In the genomic region with DNA sequence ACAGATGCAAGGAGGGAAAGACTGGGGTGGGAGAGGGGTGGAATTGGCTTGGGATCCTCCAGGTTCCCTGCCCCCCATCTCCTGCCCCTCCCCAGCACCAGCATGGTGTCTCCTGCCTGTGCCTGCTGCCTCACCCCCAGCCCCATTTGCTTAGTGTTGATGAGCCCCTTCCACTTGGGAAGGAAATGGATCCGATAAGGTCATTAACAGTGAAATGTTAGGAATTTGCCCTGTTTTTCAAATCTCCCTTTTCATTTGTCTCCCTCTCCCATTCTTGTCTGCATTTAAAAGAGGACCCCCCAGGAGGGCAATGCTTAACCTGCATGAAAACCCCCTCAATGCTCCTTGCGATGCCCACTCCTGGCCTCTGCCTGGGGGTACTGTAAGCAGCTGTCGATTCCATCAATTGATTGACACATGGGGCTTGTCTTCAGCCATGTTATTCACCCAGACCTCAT, we compare ENCODE assay signal across 14 cellular contexts. TPM values are rescaled to one million over a fixed set of nuclear protein-coding genes. Genes with fewer than 3 reads are reported as not detected.
DNase-seq lines count a peak whose midpoint lies in the region; ATAC-seq and TF ChIP-seq lines count a peak whose summit lies in the region.
"Had no signal": no experiment of that assay in that cellular context is flagged by ENCODE, and none has a peak within 500 bp of the region (broad histone marks: within the 10 kb centered on the region; RNA-seq: fewer than 3 reads in every experiment).

No MANE protein-coding gene starts in this region.

- no peak for ATAC-seq in stimulated activated effector memory CD8-positive, alpha-beta T cell treated with anti-CD3 and anti-CD28 coated beads, Interleukin-12 subunit alpha, Interleukin-12 subunit beta, amount 100 ng/mL, for 72 hours
- no peak for ATAC-seq in left colon

- H3K4me3 Mint-ChIP-seq in activated T-cell treated with anti-CD3 and anti-CD28 coated beads, Interleukin-2, amount 50 U/mL, for 24 hours: no peak overlapping the region
- no peak overlapping the region for H3K4me3 Mint-ChIP-seq in activated T-helper 2 cell treated with anti-CD3 and anti-CD28 coated beads, Interferon-gamma antibody, Interleukin-2, Interleukin-4, amounts not matched to agents 10 μg/mL and 5 μg/mL and 100 μg/mL, durations not matched to agents 14 hours and 24 hours and 36 hours (ENCODE audit: low read depth)
- H3K4me3 Mint-ChIP-seq in stimulated activated effector memory CD8-positive, alpha-beta T cell treated with anti-CD3 and anti-CD28 coated beads, Interleukin-12 subunit alpha, Interleukin-12 subunit beta, amount 100 ng/mL, for 72 hours: no peak overlapping the region
- H3K4me3 Mint-ChIP-seq: nephron had no signal

- H3K27ac ChIP-seq in iPS-20b (ENCODE audit: low read length): peak overlapping the region; percentile 94
- H3K27ac ChIP-seq in MM.1S (ENCODE audit: low read length): no peak overlapping the region
- H3K27ac ChIP-seq: colonic mucosa, testis had no signal

- peaks cover 56% of the 10 kb centered on the region for H3K4me1 ChIP-seq in iPS-20b (ENCODE audit: insufficient read depth, low read length)
- H3K4me1 ChIP-seq in MM.1S (ENCODE audit: low read length): no peaks in the 10 kb centered on the region

- H3K27ac Mint-ChIP-seq in activated T-cell treated with anti-CD3 and anti-CD28 coated beads, Interleukin-2, amount 50 U/mL, for 24 hours: peak overlapping the region; percentile 14
- H3K27ac Mint-ChIP-seq in activated T-helper 2 cell treated with anti-CD3 and anti-CD28 coated beads, Interferon-gamma antibody, Interleukin-2, Interleukin-4, amounts not matched to agents 10 μg/mL and 5 μg/mL and 100 μg/mL, durations not matched to agents 14 hours and 24 hours and 36 hours: peak overlapping the region; percentile 43
- peak overlapping the region; percentile 72 for H3K27ac Mint-ChIP-seq in stimulated activated effector memory CD8-positive, alpha-beta T cell treated with anti-CD3 and anti-CD28 coated beads, Interleukin-12 subunit alpha, Interleukin-12 subunit beta, amount 100 ng/mL, for 72 hours
- H3K27ac Mint-ChIP-seq: nephron had no signal

- no peaks in the 10 kb centered on the region for H3K9me3 ChIP-seq in iPS-20b (ENCODE audit: insufficient read depth, low read depth, low read length)
- H3K9me3 ChIP-seq in MM.1S (replicated peaks; ENCODE audit: insufficient read depth, low read length): no peaks in the 10 kb centered on the region
- H3K9me3 ChIP-seq: colonic mucosa, testis had no signal

- H4K20me1 ChIP-seq in MM.1S (ENCODE audit: insufficient read depth, low read length): no peaks in the 10 kb centered on the region

- intact Hi-C loops in activated T-helper 2 cell treated with anti-CD3 and anti-CD28 coated beads, Interferon-gamma antibody, Interleukin-2, Interleukin-4, amounts not matched to agents 10 μg/mL and 5 μg/mL and 100 μg/mL, durations not matched to agents 14 hours and 24 hours and 36 hours (cut with micrococcal nuclease): no loop called here
- intact Hi-C loops in left colon (cut with DNase I, micrococcal nuclease): loop anchor here in 1 of 2 donors (10.0 kb wide), 1 partner anchor 55 kb away; no protein-coding TSS in a partner anchor

- no peak for DNase-seq in activated T-cell treated with anti-CD3 and anti-CD28 coated beads, Interleukin-2, amount 50 U/mL, for 24 hours
- DNase-seq in activated T-cell treated with anti-CD3 and anti-CD28 coated beads, Interleukin-2, amount 50 U/mL, for 48 hours: no peak
- DNase-seq in activated T-helper 2 cell treated with anti-CD3 and anti-CD28 coated beads, Interferon-gamma antibody, Interleukin-2, Interleukin-4, amounts not matched to agents 10 μg/mL and 5 μg/mL and 100 μg/mL, durations not matched to agents 14 hours and 24 hours and 36 hours (ENCODE audit: low spot score): no peak
- DNase-seq in stimulated activated effector memory CD8-positive, alpha-beta T cell treated with anti-CD3 and anti-CD28 coated beads, Interleukin-12 subunit alpha, Interleukin-12 subunit beta, amount 100 ng/mL, for 72 hours (ENCODE audit: low spot score in 2 of 2): no peak
- DNase-seq in kidney glomerular epithelial cell (lab: John Stamatoyannopoulos, UW): no peak
- DNase-seq in left colon: no peak
- DNase-seq in MM.1S: no peak
- DNase-seq: colonic mucosa, NCI-H2029 treated with DMSO at 0.1 percent for 48 hours, SHP77, testis had no signal

- no peaks in the 10 kb centered on the region for H3K9me2 ChIP-seq in MM.1S (replicated peaks; ENCODE audit: insufficient read depth, low read length)

- no peaks in the 10 kb centered on the region for H3K79me2 ChIP-seq in MM.1S (ENCODE audit: low read length)

- peaks cover 82% of the 10 kb centered on the region for H3K4me1 Mint-ChIP-seq in activated T-cell treated with anti-CD3 and anti-CD28 coated beads, Interleukin-2, amount 50 U/mL, for 24 hours (ENCODE audit: low read depth)
- peaks cover 40% of the 10 kb centered on the region for H3K4me1 Mint-ChIP-seq in activated T-helper 2 cell treated with anti-CD3 and anti-CD28 coated beads, Interferon-gamma antibody, Interleukin-2, Interleukin-4, amounts not matched to agents 10 μg/mL and 5 μg/mL and 100 μg/mL, durations not matched to agents 14 hours and 24 hours and 36 hours (ENCODE audit: low read depth)
- H3K4me1 Mint-ChIP-seq in stimulated activated effector memory CD8-positive, alpha-beta T cell treated with anti-CD3 and anti-CD28 coated beads, Interleukin-12 subunit alpha, Interleukin-12 subunit beta, amount 100 ng/mL, for 72 hours: peaks cover 70% of the 10 kb centered on the region

- H3K9me3 Mint-ChIP-seq in activated T-cell treated with anti-CD3 and anti-CD28 coated beads, Interleukin-2, amount 50 U/mL, for 24 hours: no peaks in the 10 kb centered on the region
- no peaks in the 10 kb centered on the region for H3K9me3 Mint-ChIP-seq in activated T-helper 2 cell treated with anti-CD3 and anti-CD28 coated beads, Interferon-gamma antibody, Interleukin-2, Interleukin-4, amounts not matched to agents 10 μg/mL and 5 μg/mL and 100 μg/mL, durations not matched to agents 14 hours and 24 hours and 36 hours
- H3K9me3 Mint-ChIP-seq in stimulated activated effector memory CD8-positive, alpha-beta T cell treated with anti-CD3 and anti-CD28 coated beads, Interleukin-12 subunit alpha, Interleukin-12 subunit beta, amount 100 ng/mL, for 72 hours: no peaks in the 10 kb centered on the region
- H3K9me3 Mint-ChIP-seq: nephron had no signal

- H3K9ac ChIP-seq in iPS-20b (ENCODE audit: low read depth, low read length) (peak overlapping the region; percentile 62; the same call in 1 of the 2 replicates), MM.1S (ENCODE audit: low read length) (no peak overlapping the region)

- H3K36me3 ChIP-seq in iPS-20b (ENCODE audit: insufficient read depth, low read depth, low read length) (peaks cover 9% of the 10 kb centered on the region; the same call in 1 of the 2 replicates), MM.1S (replicated peaks; ENCODE audit: insufficient read depth, low read length) (no peaks in the 10 kb centered on the region)
- H3K36me3 ChIP-seq: colonic mucosa had no signal

- no peak overlapping the region for H3K4me2 ChIP-seq in MM.1S (ENCODE audit: low read depth, low read length)

- H3K36me3 Mint-ChIP-seq in activated T-cell treated with anti-CD3 and anti-CD28 coated beads, Interleukin-2, amount 50 U/mL, for 24 hours (ENCODE audit: low read depth): peaks cover 65% of the 10 kb centered on the region
- H3K36me3 Mint-ChIP-seq in activated T-helper 2 cell treated with anti-CD3 and anti-CD28 coated beads, Interferon-gamma antibody, Interleukin-2, Interleukin-4, amounts not matched to agents 10 μg/mL and 5 μg/mL and 100 μg/mL, durations not matched to agents 14 hours and 24 hours and 36 hours (ENCODE audit: low read depth): peaks cover 34% of the 10 kb centered on the region
- peaks cover 90% of the 10 kb centered on the region for H3K36me3 Mint-ChIP-seq in stimulated activated effector memory CD8-positive, alpha-beta T cell treated with anti-CD3 and anti-CD28 coated beads, Interleukin-12 subunit alpha, Interleukin-12 subunit beta, amount 100 ng/mL, for 72 hours

- no peak overlapping the region for H2AFZ ChIP-seq in MM.1S (ENCODE audit: low read length)

- no peaks in the 10 kb centered on the region for H3K27me3 Mint-ChIP-seq in activated T-cell treated with anti-CD3 and anti-CD28 coated beads, Interleukin-2, amount 50 U/mL, for 24 hours
- H3K27me3 Mint-ChIP-seq in activated T-helper 2 cell treated with anti-CD3 and anti-CD28 coated beads, Interferon-gamma antibody, Interleukin-2, Interleukin-4, amounts not matched to agents 10 μg/mL and 5 μg/mL and 100 μg/mL, durations not matched to agents 14 hours and 24 hours and 36 hours (ENCODE audit: low read depth): no peaks in the 10 kb centered on the region

- H3K27me3 ChIP-seq in iPS-20b (ENCODE audit: insufficient read depth, low read length) (no peaks in the 10 kb centered on the region), MM.1S (replicated peaks; ENCODE audit: insufficient read depth, low read length) (no peaks in the 10 kb centered on the region)
- H3K27me3 ChIP-seq: colonic mucosa, testis had no signal

- no peaks in the 10 kb centered on the region for H3F3A ChIP-seq in MM.1S (ENCODE audit: insufficient read depth, low read length)

- peak overlapping the region; percentile 33 for H3K4me3 ChIP-seq in iPS-20b (ENCODE audit: low read length)
- no peak overlapping the region for H3K4me3 ChIP-seq in MM.1S (ENCODE audit: low read length)
- H3K4me3 ChIP-seq: colonic mucosa, skin epidermis, testis had no signal

- no peak for TF ChIP-seq CTCF in MM.1S (IDR thresholded peaks at IDR 0.05; ENCODE audit: low read length)

RNA-seq across cellular contexts. Expression of a gene that starts 51.5 kb away (rescaled TPM):
- total RNA-seq in activated T-helper 2 cell treated with anti-CD3 and anti-CD28 coated beads, Interferon-gamma antibody, Interleukin-2, Interleukin-4, amounts not matched to agents 10 μg/mL and 5 μg/mL and 100 μg/mL, durations not matched to agents 14 hours and 24 hours and 36 hours: 197 TPM in 2 replicates
- 10 to 100 TPM; 64.1 to 90.4 TPM for total RNA-seq in left colon

Comparison
In these comparisons a context has a peak if more than half of its experiments do, and no peak if none do; other contexts are left out.
1. H3K27ac Mint-ChIP-seq: peak in every context shown above with its lines; median percentile 72 in stimulated activated effector memory CD8-positive, alpha-beta T cell treated with anti-CD3 and anti-CD28 coated beads, Interleukin-12 subunit alpha, Interleukin-12 subunit beta, amount 100 ng/mL, for 72 hours; 43 in activated T-helper 2 cell treated with anti-CD3 and anti-CD28 coated beads, Interferon-gamma antibody, Interleukin-2, Interleukin-4, amounts not matched to agents 10 μg/mL and 5 μg/mL and 100 μg/mL, durations not matched to agents 14 hours and 24 hours and 36 hours; 14 in activated T-cell treated with anti-CD3 and anti-CD28 coated beads, Interleukin-2, amount 50 U/mL, for 24 hours.